Comparison of ENCODE assay signal across 9 cellular contexts in genomic region chrX:147913570-147913969, GRCh38. TPM values are rescaled to one million over a fixed set of nuclear protein-coding genes. Genes with fewer than 3 reads are reported as not detected.
DNase-seq lines count a peak whose midpoint lies in the region; ATAC-seq, FAIRE-seq and TF ChIP-seq lines count a peak whose summit lies in the region.
"Had no signal": no experiment of that assay in that cellular context is flagged by ENCODE, and none has a peak within 500 bp of the region (broad histone marks: within the 10 kb centered on the region; RNA-seq: fewer than 3 reads in every experiment).

No MANE protein-coding gene starts in this region.

- no peak overlapping the region for H3K27ac ChIP-seq in right cardiac atrium (ENCODE audit: low read length)
- H3K27ac ChIP-seq in kidney (ENCODE audit: low read depth in 2 of 2, low read length in 2 of 2), result no peak overlapping the region

- H3K4me3 ChIP-seq in right cardiac atrium (ENCODE audit: low read length), result peak overlapping the region; percentile 98
- peak overlapping the region; percentile 55 to 76 for H3K4me3 ChIP-seq in kidney (ENCODE audit: low read length in 2 of 2)

- H3K4me1 Mint-ChIP-seq in activated naive CD8-positive, alpha-beta T cell treated with anti-CD3 and anti-CD28 coated beads for 36 hours, result peaks cover 34% of the 10 kb centered on the region
- H3K4me1 Mint-ChIP-seq in type B pancreatic cell (ENCODE audit: unreplicated experiment), result peaks cover 8% of the 10 kb centered on the region

- DNase-seq in right cardiac atrium (no peak), Right ventricle myocardium superior (no peak), kidney (no peak), type B pancreatic cell (ENCODE audit: extremely low spot score, unreplicated experiment) (no peak), NK-92 (lab: John Stamatoyannopoulos, UW; ENCODE audit: unreplicated experiment) (no peak), Ammon's horn (ENCODE audit: low spot score) (no peak), RCC 7860 (ENCODE audit: low spot score) (no peak)
- no peak for DNase-seq in activated naive CD8-positive, alpha-beta T cell treated with anti-CD3 and anti-CD28 coated beads for 36 hours
- DNase-seq: DMS 273 treated with DMSO at 0.1 percent for 48 hours had no signal

- intact Hi-C loops in right cardiac atrium (cut with DNase I) (no loop called here), Right ventricle myocardium superior (cut with DNase I) (no loop called here), kidney (cut with DNase I) (no loop called here)

- H3K4me1 ChIP-seq in right cardiac atrium (ENCODE audit: control insufficient read depth, insufficient read depth, low read length) (peaks cover 3% of the 10 kb centered on the region), kidney (ENCODE audit: control insufficient read depth in 1 of 2, insufficient read depth in 1 of 2, low read depth in 1 of 2, low read length in 2 of 2) (no peaks in the 10 kb centered on the region)

- no peaks in the 10 kb centered on the region for H3K27me3 Mint-ChIP-seq in activated naive CD8-positive, alpha-beta T cell treated with anti-CD3 and anti-CD28 coated beads for 36 hours
- H3K27me3 Mint-ChIP-seq in type B pancreatic cell, result no peaks in the 10 kb centered on the region

- no peaks in the 10 kb centered on the region for H3K27me3 ChIP-seq in right cardiac atrium (ENCODE audit: control insufficient read depth, insufficient read depth)

- peak overlapping the region; percentile 54 for H3K27ac Mint-ChIP-seq in activated naive CD8-positive, alpha-beta T cell treated with anti-CD3 and anti-CD28 coated beads for 36 hours
- H3K27ac Mint-ChIP-seq in type B pancreatic cell, result peak overlapping the region; percentile 85

- H3K9me3 ChIP-seq in right cardiac atrium (ENCODE audit: control insufficient read depth, low read length) (no peaks in the 10 kb centered on the region), kidney (ENCODE audit: control insufficient read depth in 1 of 2, low read length in 2 of 2) (no peaks in the 10 kb centered on the region)

- ATAC-seq in right cardiac atrium, result no peak
- no peak for ATAC-seq in Right ventricle myocardium superior (ENCODE audit: poor library complexity)

- H3K36me3 ChIP-seq in kidney (ENCODE audit: control insufficient read depth in 1 of 2, insufficient read depth in 2 of 2, low read length in 2 of 2), result no peaks in the 10 kb centered on the region

- H3K9ac ChIP-seq in kidney (ENCODE audit: low read length in 2 of 2), result peak overlapping the region; percentile 10 to 89

- FAIRE-seq in kidney (lab: Jason Lieb, UNC) (no peak), RCC 7860 (lab: Jason Lieb, UNC) (no peak)

- TF ChIP-seq CTCF in kidney (IDR thresholded peaks at IDR 0.05; ENCODE audit: borderline replicate concordance, extremely low read depth, insufficient read depth) (no peak), type B pancreatic cell (conservative IDR thresholded peaks at IDR 0.05) (no peak)

- H3K4me3 Mint-ChIP-seq in activated naive CD8-positive, alpha-beta T cell treated with anti-CD3 and anti-CD28 coated beads for 36 hours, result peak overlapping the region; percentile 95
- peak overlapping the region; percentile 93 for H3K4me3 Mint-ChIP-seq in type B pancreatic cell

- H3K9me3 Mint-ChIP-seq in activated naive CD8-positive, alpha-beta T cell treated with anti-CD3 and anti-CD28 coated beads for 36 hours, result no peaks in the 10 kb centered on the region
- H3K9me3 Mint-ChIP-seq in type B pancreatic cell, result peaks cover 5% of the 10 kb centered on the region

- WGBS in right cardiac atrium, result 60% methylated on average over 6 of the region's 6 CpGs

- peaks cover 11% of the 10 kb centered on the region for H3K36me3 Mint-ChIP-seq in activated naive CD8-positive, alpha-beta T cell treated with anti-CD3 and anti-CD28 coated beads for 36 hours
- H3K36me3 Mint-ChIP-seq in type B pancreatic cell, result peaks cover 5% of the 10 kb centered on the region

RNA-seq across cellular contexts. Expression of gene FMR1, which starts 1.9 kb away (rescaled TPM):
- 10 to 100 TPM; 33.8 to 42.9 (median 38.1) TPM for total RNA-seq in right cardiac atrium
- polyA plus RNA-seq in right cardiac atrium, result 18.5 TPM
- total RNA-seq in Right ventricle myocardium superior, result 25.7 TPM
- total RNA-seq in activated naive CD8-positive, alpha-beta T cell treated with anti-CD3 and anti-CD28 coated beads for 36 hours, result 10 to 100 TPM; 36.5 to 37.2 TPM
- total RNA-seq in kidney, result 69.0 TPM
- polyA plus RNA-seq in kidney (ENCODE audit: insufficient read depth, low read depth, low replicate concordance), result 23.1 TPM
- 63.2 and 83.1 TPM in 2 replicates for total RNA-seq in type B pancreatic cell (ENCODE audit: low replicate concordance)
